ENCODE assay signal across 25 cellular contexts in genomic region chr1:201251851-201252430, GRCh38. TPM values are rescaled to one million over a fixed set of nuclear protein-coding genes. Genes with fewer than 3 reads are reported as not detected.
A peak's percentile ranks its signal among the peaks of the same experiment; 100 is the strongest.
DNase-seq lines count a peak whose midpoint lies in the region; ATAC-seq and TF ChIP-seq lines count a peak whose summit lies in the region.
"Had no signal": no experiment of that assay in that cellular context is flagged by ENCODE, and none has a peak within 500 bp of the region (broad histone marks: within the 10 kb centered on the region; RNA-seq: fewer than 3 reads in every experiment).

No MANE protein-coding gene starts in this region.

- 55% methylated on average over 11 of the region's 11 CpGs for WGBS in GM23248 (ENCODE audit: low coverage in 1 of 2, low lambda C conversion rate in 2 of 2, missing lambda C conversion rate in 2 of 2), 2 experiments

- H2AFZ ChIP-seq in MM.1S (ENCODE audit: low read length) (no peak overlapping the region), GM23248 (no peak overlapping the region)
- H2AFZ ChIP-seq: GM23338 had no signal

- H4K20me1 ChIP-seq in MM.1S (ENCODE audit: insufficient read depth, low read length) (no peaks in the 10 kb centered on the region), GM23248 (ENCODE audit: insufficient read depth) (no peaks in the 10 kb centered on the region)
- H4K20me1 ChIP-seq: BLaER1 had no signal

- in situ Hi-C loops in GM23248 (cut with MboI), result no loop called here

- CTCF ChIA-PET in activated CD4-positive, alpha-beta T cell treated with anti-CD3 and anti-CD28 coated beads for 36 hours (lab: Charles Lee), result interaction anchor here (1.0 kb wide), 1 partner anchor 109 kb away, joined by 3 read pairs; no protein-coding TSS in a partner anchor

- no peaks in the 10 kb centered on the region for H3K9me2 ChIP-seq in MM.1S (replicated peaks; ENCODE audit: insufficient read depth, low read length)
- H3K9me2 ChIP-seq in GM23248 (ENCODE audit: insufficient read depth), result no peaks in the 10 kb centered on the region

- H3K9me3 ChIP-seq in MM.1S (replicated peaks; ENCODE audit: insufficient read depth, low read length) (no peaks in the 10 kb centered on the region), GM23248 (ENCODE audit: low read depth) (no peaks in the 10 kb centered on the region)
- H3K9me3 ChIP-seq: BLaER1 had no signal

- TF ChIP-seq CTCF in MM.1S (IDR thresholded peaks at IDR 0.05; ENCODE audit: low read length) (no peak), type B pancreatic cell (conservative IDR thresholded peaks at IDR 0.05) (no peak)

- H3K9me3 Mint-ChIP-seq in activated CD4-positive, alpha-beta T cell treated with anti-CD3 and anti-CD28 coated beads, Interleukin-2, amount 10 ng/mL, durations not matched to agents 24 days and 14 days, result no peaks in the 10 kb centered on the region
- no peaks in the 10 kb centered on the region for H3K9me3 Mint-ChIP-seq in type B pancreatic cell
- H3K9me3 Mint-ChIP-seq in activated CD4-positive, alpha-beta T cell treated with anti-CD3 and anti-CD28 coated beads for 36 hours (ENCODE audit: low read depth), result no peaks in the 10 kb centered on the region
- H3K9me3 Mint-ChIP-seq: CD4-positive, alpha-beta T cell; GM23338; IgD-negative memory B cell had no signal

- no peak overlapping the region for H3K9ac ChIP-seq in MM.1S (ENCODE audit: low read length)
- no peak overlapping the region for H3K9ac ChIP-seq in GM23248
- H3K9ac ChIP-seq: BLaER1 had no signal

- H3K27ac Mint-ChIP-seq in activated CD4-positive, alpha-beta T cell treated with anti-CD3 and anti-CD28 coated beads, Interleukin-2, amount 10 ng/mL, durations not matched to agents 24 days and 14 days, result no peak overlapping the region
- H3K27ac Mint-ChIP-seq in type B pancreatic cell, result no peak overlapping the region
- no peak overlapping the region for H3K27ac Mint-ChIP-seq in activated CD4-positive, alpha-beta T cell treated with anti-CD3 and anti-CD28 coated beads for 36 hours
- H3K27ac Mint-ChIP-seq: CD4-positive, alpha-beta T cell; GM23338; IgD-negative memory B cell had no signal

- POLR2A ChIA-PET in activated CD4-positive, alpha-beta T cell treated with anti-CD3 and anti-CD28 coated beads for 36 hours (lab: Charles Lee), result no interaction called here

- H3K27me3 ChIP-seq in MM.1S (replicated peaks; ENCODE audit: insufficient read depth, low read length), result peaks cover 7% of the 10 kb centered on the region; the same call in 1 of the 2 replicates
- H3K27me3 ChIP-seq in GM23248 (replicated peaks; ENCODE audit: insufficient read depth), result peaks cover 3% of the 10 kb centered on the region; the same call in 1 of the 2 replicates
- H3K27me3 ChIP-seq: BLaER1 had no signal

- H3K4me2 ChIP-seq in MM.1S (ENCODE audit: low read depth, low read length) (no peak overlapping the region), GM23248 (ENCODE audit: unreplicated experiment) (no peak overlapping the region)
- H3K4me2 ChIP-seq: BLaER1, GM23338 had no signal

- intact Hi-C loops in activated CD4-positive, alpha-beta T cell treated with anti-CD3 and anti-CD28 coated beads, Interleukin-2, amount 10 ng/mL, durations not matched to agents 24 days and 14 days (cut with micrococcal nuclease), result no loop called here
- intact Hi-C loops in activated CD4-positive, alpha-beta T cell treated with anti-CD3 and anti-CD28 coated beads for 36 hours (cut with DNase I, micrococcal nuclease), result no loop called here

- ATAC-seq in activated CD4-positive, alpha-beta T cell treated with anti-CD3 and anti-CD28 coated beads for 36 hours, result no peak
- ATAC-seq in HG03097 (IDR thresholded peaks at IDR 0.05; ENCODE audit: low FRiP score, unreplicated experiment), result no peak
- ATAC-seq: GM12878, GM23338, Panc1 had no signal

- H3K36me3 Mint-ChIP-seq in activated CD4-positive, alpha-beta T cell treated with anti-CD3 and anti-CD28 coated beads, Interleukin-2, amount 10 ng/mL, durations not matched to agents 24 days and 14 days (ENCODE audit: low read depth), result no peaks in the 10 kb centered on the region
- H3K36me3 Mint-ChIP-seq in type B pancreatic cell, result no peaks in the 10 kb centered on the region
- H3K36me3 Mint-ChIP-seq in activated CD4-positive, alpha-beta T cell treated with anti-CD3 and anti-CD28 coated beads for 36 hours (ENCODE audit: low read depth), result no peaks in the 10 kb centered on the region

- peak; percentile 44 for DNase-seq in activated CD4-positive, alpha-beta T cell treated with anti-CD3 and anti-CD28 coated beads, Interleukin-2, amount 10 ng/mL, durations not matched to agents 24 days and 14 days
- DNase-seq in activated CD4-positive, alpha-beta T cell treated with anti-CD3 and anti-CD28 coated beads for 1 hour, result no peak
- DNase-seq in MM.1S, result peak; percentile 4
- peak; percentile 42 for DNase-seq in islet precursor cell
- DNase-seq in type B pancreatic cell (ENCODE audit: extremely low spot score, unreplicated experiment), result peak; percentile 59
- DNase-seq in activated CD4-positive, alpha-beta T cell treated with anti-CD3 and anti-CD28 coated beads for 36 hours, result no peak
- DNase-seq in GM23248, result no peak
- DNase-seq: ACHN; CD4-positive, alpha-beta T cell; COR-L47; DMS 273 treated with DMSO at 0.1 percent for 48 hours; DMS79 treated with DMSO at 0.1 percent for 48 hours; HCEC 1CT; MV-4-11; NCI-H1105 treated with DMSO at 0.1 percent for 48 hours; NCI-H2029 treated with DMSO at 0.1 percent for 48 hours; NCI-H345; NCI-H774 had no signal

- H3K36me3 ChIP-seq in MM.1S (replicated peaks; ENCODE audit: insufficient read depth, low read length), result no peaks in the 10 kb centered on the region
- no peaks in the 10 kb centered on the region for H3K36me3 ChIP-seq in GM23248 (ENCODE audit: low read depth)
- H3K36me3 ChIP-seq: BLaER1 had no signal

- no peaks in the 10 kb centered on the region for H3K79me2 ChIP-seq in MM.1S (ENCODE audit: low read length)
- no peaks in the 10 kb centered on the region for H3K79me2 ChIP-seq in GM23248 (ENCODE audit: insufficient read depth)

- H3K27me3 Mint-ChIP-seq in activated CD4-positive, alpha-beta T cell treated with anti-CD3 and anti-CD28 coated beads, Interleukin-2, amount 10 ng/mL, durations not matched to agents 24 days and 14 days, result no peaks in the 10 kb centered on the region
- peaks cover 4% of the 10 kb centered on the region for H3K27me3 Mint-ChIP-seq in type B pancreatic cell
- peaks cover 2% of the 10 kb centered on the region for H3K27me3 Mint-ChIP-seq in activated CD4-positive, alpha-beta T cell treated with anti-CD3 and anti-CD28 coated beads for 36 hours

- H3K27ac ChIP-seq in MM.1S (ENCODE audit: low read length) (no peak overlapping the region), GM23248 (no peak overlapping the region)
- H3K27ac ChIP-seq: 22Rv1, BLaER1 had no signal

- H3K4me1 ChIP-seq in MM.1S (ENCODE audit: low read length) (no peaks in the 10 kb centered on the region), GM23248 (ENCODE audit: insufficient read depth) (no peaks in the 10 kb centered on the region)

- H3K4me3 ChIP-seq in MM.1S (ENCODE audit: low read length) (no peak overlapping the region), GM23248 (no peak overlapping the region)
- H3K4me3 ChIP-seq: BLaER1, GM12878, GM23338 had no signal

- H3F3A ChIP-seq in MM.1S (ENCODE audit: insufficient read depth, low read length) (no peaks in the 10 kb centered on the region), GM23248 (ENCODE audit: insufficient read depth) (no peaks in the 10 kb centered on the region)

- H3K4me1 Mint-ChIP-seq in activated CD4-positive, alpha-beta T cell treated with anti-CD3 and anti-CD28 coated beads, Interleukin-2, amount 10 ng/mL, durations not matched to agents 24 days and 14 days, result no peaks in the 10 kb centered on the region
- H3K4me1 Mint-ChIP-seq in type B pancreatic cell (ENCODE audit: unreplicated experiment), result no peaks in the 10 kb centered on the region
- H3K4me1 Mint-ChIP-seq in activated CD4-positive, alpha-beta T cell treated with anti-CD3 and anti-CD28 coated beads for 36 hours, result no peaks in the 10 kb centered on the region
- H3K4me1 Mint-ChIP-seq: GM23338, IgD-negative memory B cell had no signal

- H3K4me3 Mint-ChIP-seq in activated CD4-positive, alpha-beta T cell treated with anti-CD3 and anti-CD28 coated beads, Interleukin-2, amount 10 ng/mL, durations not matched to agents 24 days and 14 days, result no peak overlapping the region
- H3K4me3 Mint-ChIP-seq in type B pancreatic cell, result no peak overlapping the region
- H3K4me3 Mint-ChIP-seq in activated CD4-positive, alpha-beta T cell treated with anti-CD3 and anti-CD28 coated beads for 36 hours, result no peak overlapping the region
- H3K4me3 Mint-ChIP-seq: CD4-positive, alpha-beta T cell; GM23338; IgD-negative memory B cell had no signal

RNA-seq across cellular contexts. Expression of gene PKP1, which starts 31.4 kb away (rescaled TPM):
- not detected in 2 replicates for total RNA-seq in activated CD4-positive, alpha-beta T cell treated with anti-CD3 and anti-CD28 coated beads, Interleukin-2, amount 10 ng/mL, durations not matched to agents 24 days and 14 days
- total RNA-seq in type B pancreatic cell (ENCODE audit: low replicate concordance), result 7.6 and 30.7 TPM in 2 replicates
- total RNA-seq in activated CD4-positive, alpha-beta T cell treated with anti-CD3 and anti-CD28 coated beads for 36 hours, result not detected
- total RNA-seq in GM23248 (2014; rRNA removed; shearing (Covaris generic)), result 0.13 and 0.43 TPM in 2 replicates
- 0.06 and 0.15 TPM in 2 replicates for polyA plus RNA-seq in GM23248 (2016; fragmentation: Nextera tagmentation; extraction: Ambion mirVana)
- total RNA-seq: CD4-positive, alpha-beta T cell; GM12878 had no signal
- polyA plus RNA-seq: IgD-negative memory B cell had no signal

Comparison
In these comparisons a context has a peak if more than half of its experiments do, and no peak if none do; other contexts are left out.
1. DNase-seq: peak in activated CD4-positive, alpha-beta T cell treated with anti-CD3 and anti-CD28 coated beads, Interleukin-2, amount 10 ng/mL, durations not matched to agents 24 days and 14 days (single experiment), MM.1S (single experiment), islet precursor cell (single experiment) and type B pancreatic cell (single experiment); none in activated CD4-positive, alpha-beta T cell treated with anti-CD3 and anti-CD28 coated beads for 1 hour (single experiment), activated CD4-positive, alpha-beta T cell treated with anti-CD3 and anti-CD28 coated beads for 36 hours (single experiment) and GM23248 (single experiment).